ENCODE assay signal across 13 cellular contexts in genomic region chr3:177451277-177451880, GRCh38.
DNase-seq lines count a peak whose midpoint lies in the region; TF ChIP-seq lines count a peak whose summit lies in the region.
"Had no signal": no experiment of that assay in that cellular context is flagged by ENCODE, and none has a peak within 500 bp of the region (broad histone marks: within the 10 kb centered on the region; RNA-seq: fewer than 3 reads in every experiment).

No MANE protein-coding gene starts in this region.

- H3K4me2 ChIP-seq in mammary epithelial cell (ENCODE audit: insufficient read depth, low read depth, low read length): peak overlapping the region; percentile 70

- peak overlapping the region; percentile 58; the same call in 1 of the 2 replicates for H3K27ac ChIP-seq in HUES64 (ENCODE audit: low read depth, low read length)
- peak overlapping the region; percentile 96 for H3K27ac ChIP-seq in mammary epithelial cell (ENCODE audit: insufficient read depth, low read depth, low read length)
- peak overlapping the region in 19 of 21 experiments; percentile 16 to 84 (median 59) for H3K27ac ChIP-seq in skin epidermis
- H3K27ac ChIP-seq: ovary had no signal

- H3K4me3 ChIP-seq in HUES64 (ENCODE audit: low read length): no peak overlapping the region
- no peak overlapping the region for H3K4me3 ChIP-seq in mammary epithelial cell (replicated peaks in 1 of 3; ENCODE audit: insufficient read depth in 1 of 3, low read depth in 2 of 3, low read length in 3 of 3)
- peak overlapping the region in 1 of 7 experiments; percentile 1 for H3K4me3 ChIP-seq in skin epidermis
- H3K4me3 ChIP-seq: ovary had no signal

- no peaks in the 10 kb centered on the region for H3K79me2 ChIP-seq in mammary epithelial cell (ENCODE audit: insufficient read depth, low read length)

- H3K27me3 ChIP-seq in HUES64 (ENCODE audit: insufficient read depth, low read length) (no peaks in the 10 kb centered on the region), mammary epithelial cell (ENCODE audit: insufficient read depth, low read length) (no peaks in the 10 kb centered on the region)
- H3K27me3 ChIP-seq: BE2C, ovary had no signal

- H3K9me3 ChIP-seq in HUES64 (ENCODE audit: insufficient read depth, low read depth, low read length) (no peaks in the 10 kb centered on the region), mammary epithelial cell (replicated peaks; ENCODE audit: insufficient read depth, low read length) (peaks cover under 1% of the 10 kb centered on the region)
- H3K9me3 ChIP-seq: BE2C, ovary had no signal

- H3K9ac ChIP-seq in HUES64 (ENCODE audit: low read depth, low read length) (no peak overlapping the region), mammary epithelial cell (ENCODE audit: insufficient read depth, low read length) (peak overlapping the region; percentile 74)

- intact Hi-C loops in mammary epithelial cell (cut with micrococcal nuclease) (no loop called here), posterior cingulate gyrus (cut with DNase I) (no loop called here)

- H3K36me3 ChIP-seq in HUES64 (ENCODE audit: insufficient read depth, low read length) (no peaks in the 10 kb centered on the region), mammary epithelial cell (ENCODE audit: insufficient read depth, low read length) (no peaks in the 10 kb centered on the region)
- H3K36me3 ChIP-seq: BE2C, ovary had no signal

- DNase-seq in mammary epithelial cell (no peak), kidney glomerular epithelial cell (lab: John Stamatoyannopoulos, UW) (peak; percentile 68), iPS-NIHi7 (ENCODE audit: extremely low spot score) (no peak), posterior cingulate gyrus (no peak), DMS 273 (lab: John Stamatoyannopoulos, UW; ENCODE audit: unreplicated experiment) (no peak), ecto neural progenitor cell (ENCODE audit: low spot score) (no peak)
- DNase-seq: BE2C, DMS53, NCI-H1092 treated with DMSO at 0.1 percent for 48 hours, ovary, T-helper 2 cell had no signal

- dilution Hi-C loops in mammary epithelial cell (cut with HindIII; ENCODE audit: low sequenced_read_pairs): no loop called here

- in situ Hi-C loops in mammary epithelial cell (cut with MboI; ENCODE audit: low sequenced_read_pairs in 2 of 2): loop anchor here in 1 of 2 donors (10.0 to 25.0 kb wide), 3 partner anchors 143 to 336 kb away; partner anchors contain the start of gene TBL1XR1

- CTCF ChIA-PET in mammary epithelial cell (lab: Charles Lee; ENCODE audit: low non-redundant PET): no interaction called here

- H3K4me1 ChIP-seq in HUES64 (ENCODE audit: insufficient read depth, low read length): peaks cover 12% of the 10 kb centered on the region; the same call in 1 of the 2 replicates
- peaks cover 48% of the 10 kb centered on the region for H3K4me1 ChIP-seq in mammary epithelial cell (ENCODE audit: insufficient read depth, low read length)

- no peaks in the 10 kb centered on the region for H4K20me1 ChIP-seq in mammary epithelial cell (ENCODE audit: insufficient read depth, low read length)

- H2AFZ ChIP-seq in mammary epithelial cell (ENCODE audit: low read depth, low read length): peak overlapping the region; percentile 5

- 87% methylated on average over 10 of the region's 10 CpGs for WGBS in HUES64
- 33% methylated on average over 10 of the region's 10 CpGs for WGBS in mammary epithelial cell (ENCODE audit: low coverage, missing lambda C conversion rate)

- no TSS peak for BruUV-seq in mammary epithelial cell (replicated peaks; lab: Mats Ljungman, UMichigan)

- no peak for TF ChIP-seq CTCF in mammary epithelial cell (conservative IDR thresholded peaks at IDR 0.05 in 1 of 2, IDR thresholded peaks at IDR 0.05 in 1 of 2; ENCODE audit: extremely low read depth in 1 of 2, insufficient read depth in 1 of 2, low read depth in 1 of 2, low read length in 2 of 2)
